ENCODE assay signal across 11 cellular contexts in genomic region chr14:39948235-39948634, GRCh38.
"Had no signal": no experiment of that assay in that cellular context is flagged by ENCODE, and none has a peak within 500 bp of the region (broad histone marks: within the 10 kb centered on the region; RNA-seq: fewer than 3 reads in every experiment).

No MANE protein-coding gene starts in this region.

- FAIRE-seq: H1, H54 had no signal

- H3K9ac ChIP-seq: GM23248 had no signal

- H3K4me3 ChIP-seq: GM23248, GM23338, HAP-1 had no signal

- ATAC-seq: GM23338, HCT116 had no signal

- H3K36me3 ChIP-seq: HAP-1 had no signal

- DNase-seq: GM23248, GOT3, H7, H9, HCEC 1CT, HFFc6 had no signal

- H3K27ac Mint-ChIP-seq: H9, HFFc6 had no signal

- H3K4me2 ChIP-seq: GM23338 had no signal

- H3K4me1 ChIP-seq: HAP-1 had no signal

- H2AFZ ChIP-seq: GM23248, GM23338 had no signal

- H3K27ac ChIP-seq: GM23248 had no signal

- H3K4me3 Mint-ChIP-seq: GM23338, H9, HFFc6 had no signal

- H3K4me1 Mint-ChIP-seq: GM23338, H9 had no signal
